Comparison of ENCODE assay signal across 22 cellular contexts in the genomic region with DNA sequence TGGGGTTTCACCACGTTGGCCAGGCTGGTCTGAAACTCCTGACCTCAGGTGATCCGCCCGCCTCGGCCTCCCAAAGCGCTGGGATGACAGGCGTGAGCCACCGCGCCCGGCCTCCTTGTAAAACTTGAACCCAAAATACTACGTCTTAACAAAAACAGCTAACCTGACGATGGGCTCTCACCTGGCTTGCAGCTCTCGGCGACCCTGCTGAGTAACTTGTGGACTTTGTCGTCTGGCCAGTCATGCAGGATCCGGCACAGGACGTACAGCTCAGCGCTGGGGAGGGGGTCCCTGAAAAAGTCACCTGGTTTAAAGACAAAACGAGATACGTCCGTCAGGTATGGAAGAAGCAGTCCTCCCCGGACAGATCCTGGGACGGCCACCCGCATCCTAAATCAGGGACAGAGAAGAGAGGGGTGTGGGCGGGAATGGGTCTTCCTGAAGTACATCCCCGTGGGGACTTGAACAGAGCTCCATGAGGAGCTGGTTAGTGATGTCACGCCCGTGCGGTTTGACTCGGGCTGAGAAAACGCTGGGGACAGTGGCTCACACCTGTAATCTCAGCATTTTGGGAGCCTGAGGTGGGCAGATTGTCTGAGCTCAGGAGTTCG. TPM values are rescaled to one million over a fixed set of nuclear protein-coding genes. Genes with fewer than 3 reads are reported as not detected.
DNase-seq lines count a peak whose midpoint lies in the region; ATAC-seq and TF ChIP-seq lines count a peak whose summit lies in the region.
"Had no signal": no experiment of that assay in that cellular context is flagged by ENCODE, and none has a peak within 500 bp of the region (broad histone marks: within the 10 kb centered on the region; RNA-seq: fewer than 3 reads in every experiment).

No MANE protein-coding gene starts in this region.

- ATAC-seq in left cardiac atrium (no peak), sciatic nerve (no peak), GM18868 (IDR thresholded peaks at IDR 0.05; ENCODE audit: unreplicated experiment) (no peak)
- ATAC-seq: CD8-positive, alpha-beta T cell; GM12878 had no signal

- H3K36me3 Mint-ChIP-seq in chondrocyte (ENCODE audit: low read depth) = peaks cover 8% of the 10 kb centered on the region

- no peaks in the 10 kb centered on the region for H3K4me1 ChIP-seq in right atrium auricular region
- H3K4me1 ChIP-seq: SJCRH30 had no signal

- no peak overlapping the region for H3K4me3 ChIP-seq in right atrium auricular region
- H3K4me3 ChIP-seq: BLaER1 treated with 17β-estradiol and CSF1 and Interleukin-3, amounts not matched to agents 10 nM and 100 nM; GM12878; SJCRH30 had no signal

- H3K27ac Mint-ChIP-seq in chondrocyte (ENCODE audit: unreplicated experiment) = no peak overlapping the region
- H3K27ac Mint-ChIP-seq: CD8-positive, alpha-beta T cell had no signal

- DNase-seq in left cardiac atrium (peak; percentile 22), right atrium auricular region (ENCODE audit: low spot score) (no peak), chondrocyte (ENCODE audit: low spot score) (peak; percentile 74), sciatic nerve (ENCODE audit: low spot score) (peak; percentile 49), NCI-H187 treated with DMSO at 0.1 percent for 48 hours (lab: John Stamatoyannopoulos, UW) (no peak)
- DNase-seq in stimulated activated CD4-positive, alpha-beta T cell treated with anti-CD3 and anti-CD28 coated beads, Interleukin-2, amount 100 ng/mL, for 24 hours = no peak
- DNase-seq: Calu3; CD8-positive, alpha-beta T cell; DMS53; EL; MM.1S; NCI-H1092 treated with DMSO at 0.1 percent for 48 hours; NCI-H146; NCI-H2081; NCI-H510A treated with DMSO at 0.1 percent for 48 hours; NCI-H774; OCI-M1; RPMI8226; SJCRH30 had no signal

- no peaks in the 10 kb centered on the region for H3K9me3 ChIP-seq in right atrium auricular region
- H3K9me3 ChIP-seq: BLaER1 treated with 17β-estradiol and CSF1 and Interleukin-3, amounts not matched to agents 10 nM and 100 nM; SJCRH30 had no signal

- no peaks in the 10 kb centered on the region for H3K4me1 Mint-ChIP-seq in chondrocyte (ENCODE audit: low read depth)

- no peak for TF ChIP-seq CTCF in right atrium auricular region (IDR thresholded peaks at IDR 0.05)
- TF ChIP-seq CTCF in chondrocyte (IDR thresholded peaks at IDR 0.05) = no peak

- no peaks in the 10 kb centered on the region for H3K9me3 Mint-ChIP-seq in chondrocyte (ENCODE audit: low read depth)
- H3K9me3 Mint-ChIP-seq: CD8-positive, alpha-beta T cell had no signal

- no peak overlapping the region for H3K27ac ChIP-seq in right atrium auricular region
- H3K27ac ChIP-seq: SJCRH30 had no signal

- H3K27me3 ChIP-seq in right atrium auricular region = no peaks in the 10 kb centered on the region
- H3K27me3 ChIP-seq: BLaER1 treated with 17β-estradiol and CSF1 and Interleukin-3, amounts not matched to agents 10 nM and 100 nM; SJCRH30 had no signal

- intact Hi-C loops in left cardiac atrium (cut with DNase I) = no loop called here
- intact Hi-C loops in sciatic nerve (cut with DNase I) = no loop called here

- peaks cover 23% of the 10 kb centered on the region for H3K36me3 ChIP-seq in right atrium auricular region

- H3K27me3 Mint-ChIP-seq in chondrocyte (ENCODE audit: low read depth) = no peaks in the 10 kb centered on the region

- H3K4me3 Mint-ChIP-seq in chondrocyte (ENCODE audit: unreplicated experiment) = no peak overlapping the region
- H3K4me3 Mint-ChIP-seq: CD8-positive, alpha-beta T cell had no signal

RNA-seq across cellular contexts. Expression of a gene that starts 20.7 kb away (rescaled TPM):
- total RNA-seq in left cardiac atrium = 100 to 1,000 TPM; 171 to 206 TPM
- total RNA-seq in right atrium auricular region = 100 to 1,000 TPM; 109 to 157 TPM
- 270 to 332 TPM (median 327 TPM) in 3 replicates for total RNA-seq in chondrocyte
- total RNA-seq in sciatic nerve = 167 TPM

RNA-seq across cellular contexts. Expression of a gene that starts 40.1 kb away (rescaled TPM):
- total RNA-seq in left cardiac atrium = 10 to 100 TPM; 26.4 to 27.7 TPM
- 10 to 100 TPM; 20.1 to 31.9 TPM for total RNA-seq in right atrium auricular region
- total RNA-seq in chondrocyte = 19.6 to 29.0 TPM (median 20.2 TPM) in 3 replicates
- total RNA-seq in sciatic nerve = 35.0 TPM

Comparison
In these comparisons a context has a peak if more than half of its experiments do, and no peak if none do; other contexts are left out.
1. DNase-seq: peak in left cardiac atrium (single experiment), chondrocyte (single experiment) and sciatic nerve (single experiment); none in right atrium auricular region (single experiment), stimulated activated CD4-positive, alpha-beta T cell treated with anti-CD3 and anti-CD28 coated beads, Interleukin-2, amount 100 ng/mL, for 24 hours (0 of 2) and NCI-H187 treated with DMSO at 0.1 percent for 48 hours (single experiment).